In genomic region chr4:1879491-1879890, GRCh38 we compare ENCODE assay signal across 22 cellular contexts. TPM values are rescaled to one million over a fixed set of nuclear protein-coding genes. Genes with fewer than 3 reads are reported as not detected.
DNase-seq lines count a peak whose midpoint lies in the region; ATAC-seq and TF ChIP-seq lines count a peak whose summit lies in the region.
"Had no signal": no experiment of that assay in that cellular context is flagged by ENCODE, and none has a peak within 500 bp of the region (broad histone marks: within the 10 kb centered on the region; RNA-seq: fewer than 3 reads in every experiment).

No MANE protein-coding gene starts in this region.

- H3K27me3 Mint-ChIP-seq in CD14-positive monocyte (ENCODE audit: low read depth in 3 of 3) (no peaks in the 10 kb centered on the region), nephron progenitor cell (ENCODE audit: low read depth, poor library complexity) (no peaks in the 10 kb centered on the region)
- H3K27me3 Mint-ChIP-seq in activated T-helper 1 cell treated with anti-CD3 and anti-CD28 coated beads, Interleukin-12 subunit alpha, Interleukin-12 subunit beta, Interleukin-2, Interleukin-4 antibody, amounts not matched to agents 30 ng/mL and 10 ng/mL and 1 ng/mL, durations not matched to agents 14 hours and 24 hours and 36 hours (ENCODE audit: insufficient read depth): no peaks in the 10 kb centered on the region
- H3K27me3 Mint-ChIP-seq: activated CD4-positive, alpha-beta T cell treated with anti-CD3 and anti-CD28 coated beads for 36 hours; memory B cell; T-cell had no signal

- BruUV-seq in IMR-90 (replicated peaks; lab: Mats Ljungman, UMichigan): no TSS peak

- H3K27me3 ChIP-seq in IMR-90 (ENCODE audit: control insufficient read depth, insufficient read depth, low read length): no peaks in the 10 kb centered on the region
- H3K27me3 ChIP-seq: BLaER1 had no signal

- H3K79me1 ChIP-seq in IMR-90 (ENCODE audit: low read depth in 1 of 2, low read length in 2 of 2): peaks cover 0 to 27% of the 10 kb centered on the region in 2 experiments; a peak in 2 of 4 replicates

- no peak overlapping the region for H3K4me3 ChIP-seq in IMR-90 (ENCODE audit: insufficient read depth, low read depth, low read length)
- H3K4me3 ChIP-seq: BLaER1, HAP-1 had no signal

- in situ Hi-C loops in IMR-90 (cut with MboI; ENCODE audit: low sequenced_read_pairs): no loop called here

- H3K9me3 ChIP-seq in IMR-90 (ENCODE audit: control insufficient read depth, insufficient read depth, low read length): no peaks in the 10 kb centered on the region
- H3K9me3 ChIP-seq: BLaER1, HAP-1 had no signal

- TF ChIP-seq RAD21 in IMR-90 (IDR thresholded peaks at IDR 0.05; ENCODE audit: low read length): no peak

- CTCF ChIA-PET in IMR-90 (lab: Yijun Ruan, JAX): no interaction called here

- no peak for TF ChIP-seq POLR2A in IMR-90 (IDR thresholded peaks at IDR 0.05; ENCODE audit: low read depth, low read length)

- POLR2A ChIA-PET in IMR-90 (lab: Charles Lee; ENCODE audit: unreplicated experiment): no interaction called here

- peak overlapping the region in 6 of 7 donors; percentile 16 to 66 (median 40) for H3K27ac Mint-ChIP-seq in CD14-positive monocyte
- peak overlapping the region; percentile 72 for H3K27ac Mint-ChIP-seq in activated T-helper 1 cell treated with anti-CD3 and anti-CD28 coated beads, Interleukin-12 subunit alpha, Interleukin-12 subunit beta, Interleukin-2, Interleukin-4 antibody, amounts not matched to agents 30 ng/mL and 10 ng/mL and 1 ng/mL, durations not matched to agents 14 hours and 24 hours and 36 hours
- H3K27ac Mint-ChIP-seq in nephron progenitor cell: peak overlapping the region; percentile 65
- H3K27ac Mint-ChIP-seq: activated CD4-positive, alpha-beta T cell treated with anti-CD3 and anti-CD28 coated beads for 36 hours; memory B cell; T-cell had no signal

- H3K56ac ChIP-seq in IMR-90 (ENCODE audit: extremely low read depth, insufficient read depth, low read length): no peak overlapping the region

- peaks cover 0 to 3% (median 0%) of the 10 kb centered on the region in 7 donors for H3K9me3 Mint-ChIP-seq in CD14-positive monocyte
- H3K9me3 Mint-ChIP-seq in activated T-helper 1 cell treated with anti-CD3 and anti-CD28 coated beads, Interleukin-12 subunit alpha, Interleukin-12 subunit beta, Interleukin-2, Interleukin-4 antibody, amounts not matched to agents 30 ng/mL and 10 ng/mL and 1 ng/mL, durations not matched to agents 14 hours and 24 hours and 36 hours: no peaks in the 10 kb centered on the region
- peaks cover 4% of the 10 kb centered on the region for H3K9me3 Mint-ChIP-seq in nephron progenitor cell
- H3K9me3 Mint-ChIP-seq: memory B cell, neural crest cell, T-cell had no signal

- no peak for ATAC-seq in IMR-90 (ENCODE audit: low read depth)
- ATAC-seq in GM18907 (IDR thresholded peaks at IDR 0.05; ENCODE audit: unreplicated experiment): no peak
- ATAC-seq: activated CD4-positive, alpha-beta T cell treated with anti-CD3 and anti-CD28 coated beads for 36 hours; right cardiac atrium; T-cell had no signal

- H3K36me3 Mint-ChIP-seq in CD14-positive monocyte: peaks cover 0 to 5% of the 10 kb centered on the region in 2 donors
- peaks cover 23% of the 10 kb centered on the region for H3K36me3 Mint-ChIP-seq in activated T-helper 1 cell treated with anti-CD3 and anti-CD28 coated beads, Interleukin-12 subunit alpha, Interleukin-12 subunit beta, Interleukin-2, Interleukin-4 antibody, amounts not matched to agents 30 ng/mL and 10 ng/mL and 1 ng/mL, durations not matched to agents 14 hours and 24 hours and 36 hours (ENCODE audit: low read depth)
- peaks cover 60% of the 10 kb centered on the region for H3K36me3 Mint-ChIP-seq in nephron progenitor cell (ENCODE audit: low read depth)

- peaks cover 15% of the 10 kb centered on the region for H3K4me1 ChIP-seq in IMR-90 (ENCODE audit: control insufficient read depth, insufficient read depth, low read length)

- dilution Hi-C loops in IMR-90 (cut with HindIII; ENCODE audit: low sequenced_read_pairs, unreplicated experiment): no loop called here

- peak overlapping the region; percentile 36; the same call in 1 of the 2 replicates for H4K5ac ChIP-seq in IMR-90 (ENCODE audit: low read depth, low read length)

- peaks cover 37% of the 10 kb centered on the region for H3K9me1 ChIP-seq in IMR-90 (ENCODE audit: insufficient read depth, low read length)

- H2BK15ac ChIP-seq in IMR-90 (ENCODE audit: low read depth, low read length): no peak overlapping the region

- H2BK120ac ChIP-seq in IMR-90 (ENCODE audit: low read depth, low read length): no peak overlapping the region

- no peak overlapping the region for H3K4me2 ChIP-seq in IMR-90 (ENCODE audit: low read depth, low read length)
- H3K4me2 ChIP-seq: BLaER1 had no signal

- H3K14ac ChIP-seq in IMR-90 (replicated peaks; ENCODE audit: low read depth, low read length): 0 out of 2 replicates have a peak overlapping the region, but pooled peaks have one; percentile 12

- DNase-seq in CD14-positive monocyte (ENCODE audit: low spot score) (no peak), IMR-90 (peak; percentile 33), nephron progenitor cell (no peak), cerebellar nuclear complex (lab: John Stamatoyannopoulos, UW) (no peak), HuH-7.5 (ENCODE audit: low spot score) (no peak), CD1c-positive myeloid dendritic cell (ENCODE audit: extremely low spot score) (no peak)
- DNase-seq in activated T-helper 1 cell treated with anti-CD3 and anti-CD28 coated beads, Interleukin-12 subunit alpha, Interleukin-12 subunit beta, Interleukin-2, Interleukin-4 antibody, amounts not matched to agents 30 ng/mL and 10 ng/mL and 1 ng/mL, durations not matched to agents 14 hours and 24 hours and 36 hours (ENCODE audit: low spot score): no peak
- DNase-seq: activated CD4-positive, alpha-beta T cell treated with anti-CD3 and anti-CD28 coated beads for 36 hours; activated T-cell treated with anti-CD3 and anti-CD28 coated beads, Interleukin-2, amount 50 U/mL, for 48 hours; amniotic stem cell; glutamatergic neuron; NCI-H1417; NCI-H2171 treated with DMSO at 0.1 percent for 48 hours; NCI-H82; right cardiac atrium; T-cell had no signal

- H3K18ac ChIP-seq in IMR-90 (ENCODE audit: low read depth, low read length): no peak overlapping the region

- H4K20me1 ChIP-seq in IMR-90 (ENCODE audit: insufficient read depth, low read length): peaks cover 71% of the 10 kb centered on the region

- no peak overlapping the region for H2BK20ac ChIP-seq in IMR-90 (ENCODE audit: low read depth, low read length)

- H2AK5ac ChIP-seq in IMR-90 (ENCODE audit: low read depth, low read length): no peak overlapping the region; the same call in 1 of the 2 replicates

- H4K91ac ChIP-seq in IMR-90 (ENCODE audit: insufficient read depth, low read depth, low read length): 0 out of 2 replicates have a peak overlapping the region, but pooled peaks have one; percentile 4

- WGBS in IMR-90 (ENCODE audit: extremely low coverage in 2 of 2, insufficient read length in 1 of 2), 2 experiments: no CpG with 5 or more reads among the region's 4 CpGs

- no peak overlapping the region for H2AFZ ChIP-seq in IMR-90 (replicated peaks; ENCODE audit: low read length, poor library complexity)

- 0 out of 2 replicates have a peak overlapping the region, but pooled peaks have one; percentile 0 for H3K4ac ChIP-seq in IMR-90 (ENCODE audit: low read depth, low read length)

- H3K23ac ChIP-seq in IMR-90 (ENCODE audit: low read depth, low read length): peak overlapping the region; percentile 7; the same call in 1 of the 2 replicates

- H3K9ac ChIP-seq in IMR-90 (ENCODE audit: low read depth, low read length): no peak overlapping the region
- H3K9ac ChIP-seq: BLaER1 had no signal

- no peak overlapping the region for H3K4me3 Mint-ChIP-seq in CD14-positive monocyte
- no peak overlapping the region for H3K4me3 Mint-ChIP-seq in activated T-helper 1 cell treated with anti-CD3 and anti-CD28 coated beads, Interleukin-12 subunit alpha, Interleukin-12 subunit beta, Interleukin-2, Interleukin-4 antibody, amounts not matched to agents 30 ng/mL and 10 ng/mL and 1 ng/mL, durations not matched to agents 14 hours and 24 hours and 36 hours
- H3K4me3 Mint-ChIP-seq in nephron progenitor cell: no peak overlapping the region
- H3K4me3 Mint-ChIP-seq: activated CD4-positive, alpha-beta T cell treated with anti-CD3 and anti-CD28 coated beads for 36 hours; memory B cell; neural crest cell; T-cell had no signal

- H3K4me1 Mint-ChIP-seq in CD14-positive monocyte (peaks cover 34% of the 10 kb centered on the region), nephron progenitor cell (peaks cover 35% of the 10 kb centered on the region)
- peaks cover 57% of the 10 kb centered on the region for H3K4me1 Mint-ChIP-seq in activated T-helper 1 cell treated with anti-CD3 and anti-CD28 coated beads, Interleukin-12 subunit alpha, Interleukin-12 subunit beta, Interleukin-2, Interleukin-4 antibody, amounts not matched to agents 30 ng/mL and 10 ng/mL and 1 ng/mL, durations not matched to agents 14 hours and 24 hours and 36 hours (ENCODE audit: low read depth)

- no peak overlapping the region for H4K8ac ChIP-seq in IMR-90 (ENCODE audit: low read depth in 2 of 2, low read length in 2 of 2)

- H2AK9ac ChIP-seq in IMR-90 (replicated peaks; ENCODE audit: low read depth, low read length, poor library complexity): no peak overlapping the region

- TF ChIP-seq CTCF in CD14-positive monocyte (IDR thresholded peaks at IDR 0.05): no peak
- no peak for TF ChIP-seq CTCF in IMR-90 (conservative IDR thresholded peaks at IDR 0.05; ENCODE audit: low read depth, low read length)
- TF ChIP-seq CTCF in nephron progenitor cell (IDR thresholded peaks at IDR 0.05): no peak

- intact Hi-C loops in CD14-positive monocyte (cut with micrococcal nuclease): loop anchor here in 1 of 2 donors (10.0 kb wide), 1 partner anchor 125 kb away; the partner anchor contains the start of gene NELFA
- intact Hi-C loops in IMR-90 (cut with micrococcal nuclease): no loop called here
- intact Hi-C loops in activated T-helper 1 cell treated with anti-CD3 and anti-CD28 coated beads, Interleukin-12 subunit alpha, Interleukin-12 subunit beta, Interleukin-2, Interleukin-4 antibody, amounts not matched to agents 30 ng/mL and 10 ng/mL and 1 ng/mL, durations not matched to agents 14 hours and 24 hours and 36 hours (cut with micrococcal nuclease): loop anchor here (10.0 kb wide), 1 partner anchor 1195 kb away; the partner anchor contains the start of genes HTT and HTT-AS

- peak overlapping the region; percentile 23; the same call in 1 of the 2 replicates for H3K27ac ChIP-seq in IMR-90 (ENCODE audit: insufficient read depth, low read length)
- H3K27ac ChIP-seq: BLaER1, epithelial cell of prostate had no signal

- no peak overlapping the region for H2BK5ac ChIP-seq in IMR-90 (ENCODE audit: low read depth, low read length, poor library complexity, severe bottlenecking)

- H3K36me3 ChIP-seq in IMR-90 (ENCODE audit: control insufficient read depth, insufficient read depth, low read length): no peaks in the 10 kb centered on the region

RNA-seq across cellular contexts. Expression of gene NSD2, which starts 8.3 kb away (rescaled TPM):
- 1 to 10 TPM; 1.9 to 2.3 TPM for polyA plus RNA-seq in CD14-positive monocyte
- total RNA-seq in IMR-90 (2012; rRNA removed): 62.2 and 68.1 TPM in 2 replicates
- 29.4 and 35.9 TPM in 2 replicates for polyA plus RNA-seq in IMR-90 (2012; rRNA removed)
- polyA plus RNA-seq in IMR-90 (2012; cell fraction: cytosol; rRNA removed): 16.7 and 21.3 TPM in 2 replicates
- polyA plus RNA-seq in IMR-90 (2012; cell fraction: nucleus; rRNA removed; ENCODE audit: low replicate concordance): 73.1 and 75.4 TPM in 2 replicates
- 200 and 202 TPM in 2 replicates for total RNA-seq in activated T-helper 1 cell treated with anti-CD3 and anti-CD28 coated beads, Interleukin-12 subunit alpha, Interleukin-12 subunit beta, Interleukin-2, Interleukin-4 antibody, amounts not matched to agents 30 ng/mL and 10 ng/mL and 1 ng/mL, durations not matched to agents 14 hours and 24 hours and 36 hours

RNA-seq across cellular contexts. Expression of gene LETM1, which starts 23.5 kb away (rescaled TPM):
- polyA plus RNA-seq in CD14-positive monocyte (1 to 10 TPM; 6.2 to 9.0 TPM), IMR-90 (2012; rRNA removed) (25.0 and 28.2 TPM in 2 replicates)
- 49.3 and 68.0 TPM in 2 replicates for total RNA-seq in IMR-90 (2012; rRNA removed)
- 14.8 and 16.4 TPM in 2 replicates for polyA plus RNA-seq in IMR-90 (2012; cell fraction: cytosol; rRNA removed)
- polyA plus RNA-seq in IMR-90 (2012; cell fraction: nucleus; rRNA removed; ENCODE audit: low replicate concordance): 60.7 and 127 TPM in 2 replicates
- 93.9 and 101 TPM in 2 replicates for total RNA-seq in activated T-helper 1 cell treated with anti-CD3 and anti-CD28 coated beads, Interleukin-12 subunit alpha, Interleukin-12 subunit beta, Interleukin-2, Interleukin-4 antibody, amounts not matched to agents 30 ng/mL and 10 ng/mL and 1 ng/mL, durations not matched to agents 14 hours and 24 hours and 36 hours
